Comparison of ENCODE assay signal across 8 cellular contexts in the genomic region with DNA sequence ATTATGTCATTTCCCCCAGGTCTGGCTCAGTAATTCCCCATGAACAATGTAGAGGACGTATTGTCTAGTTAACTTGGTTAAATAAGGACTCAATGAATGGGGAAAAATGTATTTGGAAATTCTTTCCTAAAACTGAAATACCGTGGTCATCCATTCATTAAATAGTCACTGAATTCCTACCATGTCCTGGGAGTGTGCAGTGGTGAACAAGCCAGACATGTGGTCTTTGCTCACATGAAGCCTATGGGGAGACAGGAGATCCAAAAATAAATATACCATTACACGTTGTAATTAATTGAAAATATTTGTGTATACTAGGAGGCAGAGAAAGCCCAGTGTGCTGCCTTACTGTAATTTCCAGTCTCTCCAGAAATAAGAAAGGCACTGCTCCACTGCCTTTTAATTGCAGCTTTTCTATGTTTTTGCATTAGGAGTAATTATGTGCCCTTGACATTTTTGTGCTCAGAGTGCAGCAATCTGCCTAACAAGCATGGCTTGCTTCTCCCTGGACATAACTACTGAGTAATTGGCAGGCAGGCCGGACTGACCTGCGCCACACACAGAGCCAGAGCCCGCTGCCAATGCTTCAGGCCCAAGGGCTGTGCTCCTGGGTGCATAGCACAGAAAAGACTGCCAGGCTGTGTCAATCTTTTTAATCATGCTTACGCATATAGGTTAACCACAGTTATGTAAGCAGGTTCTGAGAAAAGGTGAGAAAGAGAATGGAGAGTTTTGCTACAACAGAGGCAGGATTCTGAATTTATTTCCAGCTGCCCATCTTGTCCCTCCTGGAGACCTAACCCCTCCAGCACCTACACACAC. TPM values are rescaled to one million over a fixed set of nuclear protein-coding genes. Genes with fewer than 3 reads are reported as not detected.
DNase-seq lines count a peak whose midpoint lies in the region; ATAC-seq and TF ChIP-seq lines count a peak whose summit lies in the region.

No MANE protein-coding gene starts in this region.

- intact Hi-C loops in psoas muscle (cut with DNase I) = no loop called here

- peak; percentile 38 for DNase-seq in SHP77 treated with DMSO at 0.1 percent for 48 hours (lab: John Stamatoyannopoulos, UW)
- peak; percentile 86 for DNase-seq in central memory CD4-positive, alpha-beta T cell
- no peak for DNase-seq in psoas muscle
- DNase-seq in NOMO-1 (lab: John Stamatoyannopoulos, UW; ENCODE audit: unreplicated experiment in 2 of 2) = no peak
- DNase-seq in MV-4-11 (lab: John Stamatoyannopoulos, UW) = no peak
- no peak for DNase-seq in NCI-H526 treated with DMSO at 0.1 percent for 48 hours (lab: John Stamatoyannopoulos, UW)

- ATAC-seq in GM18502 (IDR thresholded peaks at IDR 0.05; ENCODE audit: poor library complexity, unreplicated experiment) = peak; percentile 55
- peak in 3 of 4 donors; percentile 43 to 70 (median 53) for ATAC-seq in psoas muscle
- ATAC-seq in GM21360 (IDR thresholded peaks at IDR 0.05; ENCODE audit: unreplicated experiment) = no peak

- H3K27me3 ChIP-seq in psoas muscle (ENCODE audit: insufficient read depth in 3 of 3, low read length in 2 of 3) = no peaks in the 10 kb centered on the region

- no peaks in the 10 kb centered on the region for H3K9me3 ChIP-seq in psoas muscle

- no peak overlapping the region for H3K27ac ChIP-seq in psoas muscle

- TF ChIP-seq CTCF in psoas muscle (IDR thresholded peaks at IDR 0.05) = no peak

- no peak overlapping the region for H3K4me3 ChIP-seq in psoas muscle

- no peaks in the 10 kb centered on the region for H3K36me3 ChIP-seq in psoas muscle (ENCODE audit: insufficient read depth in 1 of 2, low read depth in 1 of 2)

- no peaks in the 10 kb centered on the region for H3K4me1 ChIP-seq in psoas muscle

- WGBS in psoas muscle, 3 donors = 24 to 35% (median 26%) methylated on average over 7 of the region's 7 CpGs

RNA-seq across cellular contexts. Expression of gene TTC39C, which starts 22.2 kb away (rescaled TPM):
- total RNA-seq in psoas muscle = 1 to 10 TPM; 1.2 to 2.4 (median 1.7) TPM
- polyA plus RNA-seq in psoas muscle = 1 to 10 TPM in 1 of 3 donors, under 1 TPM in 2; 0.48 to 1.1 (median 0.51) TPM

Comparison
In these comparisons a context has a peak if more than half of its experiments do, and no peak if none do; other contexts are left out.
1. DNase-seq: peak in SHP77 treated with DMSO at 0.1 percent for 48 hours (single experiment) and central memory CD4-positive, alpha-beta T cell (single experiment); none in psoas muscle (0 of 2), NOMO-1 (0 of 2), MV-4-11 (single experiment) and NCI-H526 treated with DMSO at 0.1 percent for 48 hours (single experiment).